ENCODE assay signal across 8 cellular contexts in genomic region chr1:224182866-224183590, GRCh38. TPM values are rescaled to one million over a fixed set of nuclear protein-coding genes. Genes with fewer than 3 reads are reported as not detected.
DNase-seq lines count a peak whose midpoint lies in the region; ATAC-seq lines count a peak whose summit lies in the region.

TSS of gene DEGS1 (plus strand) at chr1:224183240. CDS start at chr1:224183337, 97 bp downstream.

- peak within 1 kb of the TSS; percentile 81 for H3K27ac ChIP-seq in CD8-positive, alpha-beta memory T cell (ENCODE audit: low read depth, low read length)

- H3K4me3 Mint-ChIP-seq in CD8-positive, alpha-beta memory T cell = peak within 1 kb of the TSS; percentile 87 to 95 (median 92)
- H3K4me3 Mint-ChIP-seq in memory B cell = peak within 1 kb of the TSS; percentile 94

- DNase-seq in CD8-positive, alpha-beta memory T cell = peak; percentile 77 to 90 (median 84)
- peak; percentile 87 for DNase-seq in NCI-H82 treated with DMSO at 0.1 percent for 48 hours (lab: John Stamatoyannopoulos, UW; ENCODE audit: unreplicated experiment)
- peak; percentile 51 to 75 for DNase-seq in activated CD8-positive, alpha-beta memory T cell treated with anti-CD3 and anti-CD28 coated beads for 1 hour (ENCODE audit: extremely low read depth in 1 of 2, low read depth in 1 of 2)
- peak; percentile 76 for DNase-seq in effector CD8-positive, alpha-beta T cell (lab: John Stamatoyannopoulos, UW)
- DNase-seq in memory B cell (ENCODE audit: low spot score in 2 of 2) = peak; percentile 82 to 89
- peak; percentile 46 for DNase-seq in stimulated activated CD8-positive, alpha-beta memory T cell treated with anti-CD3 and anti-CD28 coated beads, Interleukin-12 subunit alpha, Interleukin-12 subunit beta, amount 100 ng/mL, for 24 hours (ENCODE audit: extremely low read depth)

- peaks cover 40% of the 10 kb centered on the region for H3K4me1 ChIP-seq in CD8-positive, alpha-beta memory T cell (ENCODE audit: insufficient read depth, low read length)

- H3K27me3 Mint-ChIP-seq in CD8-positive, alpha-beta memory T cell = no peaks in the 10 kb centered on the region
- H3K27me3 Mint-ChIP-seq in memory B cell = no peaks in the 10 kb centered on the region

- ATAC-seq in GM19455 (IDR thresholded peaks at IDR 0.05; ENCODE audit: unreplicated experiment) (peak; percentile 77), HG03575 (IDR thresholded peaks at IDR 0.05; ENCODE audit: extremely low read depth, insufficient number of reproducible peaks, low FRiP score, unreplicated experiment) (peak; percentile 21), memory B cell (ENCODE audit: low read depth) (peak; percentile 72)

- no peaks in the 10 kb centered on the region for H3K9me3 Mint-ChIP-seq in CD8-positive, alpha-beta memory T cell
- H3K9me3 Mint-ChIP-seq in memory B cell = no peaks in the 10 kb centered on the region

- H3K36me3 ChIP-seq in CD8-positive, alpha-beta memory T cell (ENCODE audit: insufficient read depth, low read length) = no peaks in the 10 kb centered on the region

- POLR2A ChIA-PET in CD8-positive, alpha-beta memory T cell (lab: Charles Lee) = interaction anchor here (0.6 to 1.5 kb wide), 10 partner anchors 14 to 470 kb away, joined by 3 to 5 read pairs (median 4); partner anchors contain the start of genes CAPN2, FBXO28, NVL and TP53BP2

- H3K9me3 ChIP-seq in CD8-positive, alpha-beta memory T cell (ENCODE audit: low read length) = no peaks in the 10 kb centered on the region

- no peaks in the 10 kb centered on the region for H3K27me3 ChIP-seq in CD8-positive, alpha-beta memory T cell (ENCODE audit: insufficient read depth, low read length, poor library complexity, severe bottlenecking)

- peak within 1 kb of the TSS; percentile 90 to 98 (median 94) for H3K27ac Mint-ChIP-seq in CD8-positive, alpha-beta memory T cell
- H3K27ac Mint-ChIP-seq in memory B cell = peak within 1 kb of the TSS; percentile 98

- peak within 1 kb of the TSS; percentile 87 for H3K4me3 ChIP-seq in CD8-positive, alpha-beta memory T cell (ENCODE audit: low read length)

- CTCF ChIA-PET in CD8-positive, alpha-beta memory T cell (lab: Charles Lee) = interaction anchor here (0.6 to 2.6 kb wide), 6 partner anchors 10 to 484 kb away, joined by 3 to 8 read pairs (median 4); no protein-coding TSS in a partner anchor

- peaks cover 36 to 54% (median 52%) of the 10 kb centered on the region in 3 donors for H3K4me1 Mint-ChIP-seq in CD8-positive, alpha-beta memory T cell
- peaks cover 39% of the 10 kb centered on the region for H3K4me1 Mint-ChIP-seq in memory B cell

- peaks cover 0 to 26% (median 2%) of the 10 kb centered on the region in 3 donors for H3K36me3 Mint-ChIP-seq in CD8-positive, alpha-beta memory T cell
- peaks cover 2% of the 10 kb centered on the region for H3K36me3 Mint-ChIP-seq in memory B cell

RNA-seq across cellular contexts. Expression of gene DEGS1, which starts in this region (rescaled TPM):
- 10 to 100 TPM; 46.4 to 46.9 TPM for total RNA-seq in CD8-positive, alpha-beta memory T cell
- 111 TPM for polyA plus RNA-seq in CD8-positive, alpha-beta memory T cell

Comparison
In these comparisons a context has a peak if more than half of its experiments do, and no peak if none do; other contexts are left out.
1. Peak in every context shown above with its lines: DNase-seq, ATAC-seq, H3K4me3 ChIP-seq and H3K27ac ChIP-seq.
2. ATAC-seq: peak in every context shown above with its lines; median percentile 77 in GM19455; 72 in memory B cell; 21 in HG03575.